Comparison of ENCODE assay signal across 10 cellular contexts in the genomic region with DNA sequence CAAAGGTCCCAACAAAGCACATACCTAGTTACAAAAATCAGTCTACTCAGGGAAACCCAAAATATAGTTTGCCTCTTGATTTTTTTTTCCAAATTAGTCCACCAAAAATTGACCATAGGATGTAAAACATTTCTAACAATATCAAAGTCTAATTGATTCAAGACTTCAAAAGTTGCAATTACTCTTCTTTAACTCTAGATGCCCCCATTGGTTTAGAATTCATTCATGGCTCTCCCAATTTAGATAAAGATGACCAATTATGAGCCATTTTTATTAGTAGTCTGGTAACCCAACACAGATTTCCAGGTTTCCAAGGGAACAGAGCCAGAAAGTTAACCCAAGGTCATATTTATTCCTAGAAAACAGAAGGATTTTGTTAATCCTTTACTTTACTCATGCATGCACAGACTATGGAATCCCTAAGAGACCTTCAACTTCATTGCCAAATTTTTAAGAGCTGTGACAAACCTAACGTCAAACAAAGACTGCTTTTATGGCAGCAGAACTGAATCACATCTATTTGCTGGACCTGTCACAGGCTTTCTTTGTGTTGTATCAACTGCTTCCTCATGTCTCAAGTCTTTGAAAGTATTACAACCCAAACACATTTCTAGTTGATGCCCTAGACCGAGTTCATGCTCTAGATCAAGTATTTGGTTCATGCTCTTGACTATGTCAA. TPM values are rescaled to one million over a fixed set of nuclear protein-coding genes. Genes with fewer than 3 reads are reported as not detected.
A peak's percentile ranks its signal among the peaks of the same experiment; 100 is the strongest.
DNase-seq lines count a peak whose midpoint lies in the region; ATAC-seq and TF ChIP-seq lines count a peak whose summit lies in the region.
"Had no signal": no experiment of that assay in that cellular context is flagged by ENCODE, and none has a peak within 500 bp of the region (broad histone marks: within the 10 kb centered on the region; RNA-seq: fewer than 3 reads in every experiment).

No MANE protein-coding gene starts in this region.

- H3K4me3 ChIP-seq in stomach = no peak overlapping the region
- H3K4me3 ChIP-seq: SK-N-MC had no signal

- no peaks in the 10 kb centered on the region for H4K20me1 ChIP-seq in H9 (ENCODE audit: control insufficient read depth, insufficient read depth, insufficient read length)

- H3K9me3 Mint-ChIP-seq in H9 = no peaks in the 10 kb centered on the region
- no peaks in the 10 kb centered on the region for H3K9me3 Mint-ChIP-seq in stimulated activated naive B cell treated with anti-CD40 and anti-IgM and Interleukin-4, amounts not matched to agents 10 μg/mL and 1 μg/mL and 100 μg/mL, for 72 hours
- H3K9me3 Mint-ChIP-seq: activated naive CD4-positive, alpha-beta T cell treated with anti-CD3 and anti-CD28 coated beads for 36 hours had no signal

- H3K4me1 ChIP-seq in H9 (ENCODE audit: insufficient read depth, low read length) = no peaks in the 10 kb centered on the region
- no peaks in the 10 kb centered on the region for H3K4me1 ChIP-seq in stomach

- no peak overlapping the region for H2BK5ac ChIP-seq in H9 (ENCODE audit: insufficient read length, low read length)

- TF ChIP-seq EP300 in stomach (IDR thresholded peaks at IDR 0.05) = no peak

- no peak for ATAC-seq in HG03460 (IDR thresholded peaks at IDR 0.05; ENCODE audit: unreplicated experiment)
- no peak for ATAC-seq in stimulated activated naive B cell treated with anti-CD40 and anti-IgM and Interleukin-4, amounts not matched to agents 10 μg/mL and 1 μg/mL and 100 μg/mL, for 72 hours (replicated peaks)

- H3K4ac ChIP-seq in H9 (ENCODE audit: low read depth, low read length) = no peak overlapping the region

- H3K36me3 Mint-ChIP-seq in H9 (ENCODE audit: insufficient read depth in 1 of 3, low read depth in 3 of 3) = no peaks in the 10 kb centered on the region
- no peaks in the 10 kb centered on the region for H3K36me3 Mint-ChIP-seq in stimulated activated naive B cell treated with anti-CD40 and anti-IgM and Interleukin-4, amounts not matched to agents 10 μg/mL and 1 μg/mL and 100 μg/mL, for 72 hours

- no peak overlapping the region for H2BK15ac ChIP-seq in H9 (ENCODE audit: low read depth, low read length)

- H2BK120ac ChIP-seq in H9 (ENCODE audit: low read depth, low read length, poor library complexity, severe bottlenecking) = no peak overlapping the region

- no peak overlapping the region for H2AFZ ChIP-seq in H9 (ENCODE audit: low read length)

- H3K14ac ChIP-seq in H9 (ENCODE audit: insufficient read depth, low read length) = no peak overlapping the region

- no peaks in the 10 kb centered on the region for H3K9me3 ChIP-seq in H9 (ENCODE audit: control insufficient read depth, low read depth, low read length)
- no peaks in the 10 kb centered on the region for H3K9me3 ChIP-seq in stomach

- H4K5ac ChIP-seq in H9 (ENCODE audit: insufficient read length, low read depth, low read length) = no peak overlapping the region

- no peak overlapping the region for H4K8ac ChIP-seq in H9 (replicated peaks; ENCODE audit: insufficient read length, low read depth, low read length)

- no peak overlapping the region for H2AK5ac ChIP-seq in H9 (ENCODE audit: insufficient read length, low read length)

- TF ChIP-seq CTCF in H9 (conservative IDR thresholded peaks at IDR 0.05) (peak; percentile 63), stomach (IDR thresholded peaks at IDR 0.05) (peak in 1 of 7 experiments; percentile 29)

- H3K27ac ChIP-seq in H9 (ENCODE audit: insufficient read length, low read depth, low read length) (no peak overlapping the region), stomach (no peak overlapping the region)
- H3K27ac ChIP-seq: SK-N-MC had no signal

- peaks cover 61% of the 10 kb centered on the region for H3K27me3 Mint-ChIP-seq in H9 (ENCODE audit: low read depth)
- peaks cover 20 to 34% of the 10 kb centered on the region in 2 donors for H3K27me3 Mint-ChIP-seq in stimulated activated naive B cell treated with anti-CD40 and anti-IgM and Interleukin-4, amounts not matched to agents 10 μg/mL and 1 μg/mL and 100 μg/mL, for 72 hours

- H3K4me2 ChIP-seq in H9 (ENCODE audit: insufficient read depth, insufficient read length, low read length) = no peak overlapping the region

- no peaks in the 10 kb centered on the region for H3K79me1 ChIP-seq in H9 (ENCODE audit: insufficient read depth, low read depth, low read length, poor library complexity, severe bottlenecking)

- no peak overlapping the region for H3K27ac Mint-ChIP-seq in H9
- no peak overlapping the region for H3K27ac Mint-ChIP-seq in stimulated activated naive B cell treated with anti-CD40 and anti-IgM and Interleukin-4, amounts not matched to agents 10 μg/mL and 1 μg/mL and 100 μg/mL, for 72 hours
- H3K27ac Mint-ChIP-seq: activated naive CD4-positive, alpha-beta T cell treated with anti-CD3 and anti-CD28 coated beads for 36 hours had no signal

- TF ChIP-seq POLR2A in stomach (IDR thresholded peaks at IDR 0.05) = no peak

- no peaks in the 10 kb centered on the region for H3K23me2 ChIP-seq in H9 (ENCODE audit: insufficient read length, low read depth, low read length, poor library complexity, severe bottlenecking)

- H3K27me3 ChIP-seq in H9 (ENCODE audit: insufficient read depth, low read length) = no peaks in the 10 kb centered on the region
- H3K27me3 ChIP-seq in stomach = peaks cover 0 to 13% (median 0%) of the 10 kb centered on the region in 3 donors

- H3K4me1 Mint-ChIP-seq in H9 = peaks cover 2 to 5% of the 10 kb centered on the region in 2 experiments; a peak in 1 of 4 replicates
- H3K4me1 Mint-ChIP-seq in stimulated activated naive B cell treated with anti-CD40 and anti-IgM and Interleukin-4, amounts not matched to agents 10 μg/mL and 1 μg/mL and 100 μg/mL, for 72 hours = no peaks in the 10 kb centered on the region

- no peak overlapping the region for H3K4me3 Mint-ChIP-seq in H9
- no peak overlapping the region for H3K4me3 Mint-ChIP-seq in stimulated activated naive B cell treated with anti-CD40 and anti-IgM and Interleukin-4, amounts not matched to agents 10 μg/mL and 1 μg/mL and 100 μg/mL, for 72 hours
- H3K4me3 Mint-ChIP-seq: activated naive CD4-positive, alpha-beta T cell treated with anti-CD3 and anti-CD28 coated beads for 36 hours had no signal

- H3T11ph ChIP-seq in H9 (ENCODE audit: low read length) = no peak overlapping the region

- no peaks in the 10 kb centered on the region for H3K36me3 ChIP-seq in stomach

- H2BK12ac ChIP-seq in H9 (ENCODE audit: insufficient read length, low read depth, low read length) = no peak overlapping the region

- H3K56ac ChIP-seq in H9 (ENCODE audit: insufficient read length, low read depth, low read length) = no peak overlapping the region

- H4K91ac ChIP-seq in H9 (ENCODE audit: insufficient read length, low read depth, low read length) = no peak overlapping the region

- H3K9ac ChIP-seq in H9 (ENCODE audit: extremely low read depth, insufficient read length, low read length) = no peak overlapping the region

- H3K23ac ChIP-seq in H9 (ENCODE audit: insufficient read length, low read depth, low read length) = no peak overlapping the region

- no peak overlapping the region for H3K18ac ChIP-seq in H9 (ENCODE audit: insufficient read length, low read depth, low read length)

- H2BK20ac ChIP-seq in H9 (ENCODE audit: low read depth, low read length, poor library complexity, severe bottlenecking) = no peak overlapping the region

- H3K79me2 ChIP-seq in H9 (ENCODE audit: insufficient read depth, low read length) = no peaks in the 10 kb centered on the region

- no CpG with 5 or more reads among the region's 2 CpGs for WGBS in H9 (ENCODE audit: extremely low coverage, insufficient read length, low lambda C conversion rate)
- 32 to 64% (median 45%) methylated on average over 2 of the region's 2 CpGs for WGBS in stomach, 5 donors

- intact Hi-C loops in stomach (cut with DNase I; ENCODE audit: low total_unique reads) = no loop called here

- peak; percentile 64 for DNase-seq in CD1c-positive myeloid dendritic cell (ENCODE audit: extremely low spot score)
- DNase-seq in H9 = no peak
- peak; percentile 45 for DNase-seq in SW480 (ENCODE audit: low spot score)
- DNase-seq in kidney tubule cell (ENCODE audit: low spot score) = peak; percentile 23
- no peak for DNase-seq in D341Med (ENCODE audit: low spot score)
- no peak for DNase-seq in stimulated activated naive B cell treated with anti-CD40 and anti-IgM and Interleukin-4, amounts not matched to agents 10 μg/mL and 1 μg/mL and 100 μg/mL, for 72 hours
- no peak for DNase-seq in stomach
- DNase-seq: activated naive CD4-positive, alpha-beta T cell treated with anti-CD3 and anti-CD28 coated beads for 36 hours had no signal

RNA-seq across cellular contexts. Expression of gene C22orf42, which starts 55.3 kb away (rescaled TPM):
- not detected in 2 replicates for total RNA-seq in H9 (2021)
- total RNA-seq in stomach = not detected
- polyA plus RNA-seq in stomach = under 1 TPM in 1 of 3 donors, not detected in 2; 0.13 TPM
- total RNA-seq: activated naive CD4-positive, alpha-beta T cell treated with anti-CD3 and anti-CD28 coated beads for 36 hours had no signal

Comparison
In these comparisons a context has a peak if more than half of its experiments do, and no peak if none do; other contexts are left out.
1. DNase-seq: peak in CD1c-positive myeloid dendritic cell (single experiment), SW480 (single experiment) and kidney tubule cell (single experiment); none in H9 (single experiment), D341Med (single experiment), stimulated activated naive B cell treated with anti-CD40 and anti-IgM and Interleukin-4, amounts not matched to agents 10 μg/mL and 1 μg/mL and 100 μg/mL, for 72 hours (single experiment) and stomach (single experiment).